10 cellular contexts compared by ENCODE assay signal in the genomic region with DNA sequence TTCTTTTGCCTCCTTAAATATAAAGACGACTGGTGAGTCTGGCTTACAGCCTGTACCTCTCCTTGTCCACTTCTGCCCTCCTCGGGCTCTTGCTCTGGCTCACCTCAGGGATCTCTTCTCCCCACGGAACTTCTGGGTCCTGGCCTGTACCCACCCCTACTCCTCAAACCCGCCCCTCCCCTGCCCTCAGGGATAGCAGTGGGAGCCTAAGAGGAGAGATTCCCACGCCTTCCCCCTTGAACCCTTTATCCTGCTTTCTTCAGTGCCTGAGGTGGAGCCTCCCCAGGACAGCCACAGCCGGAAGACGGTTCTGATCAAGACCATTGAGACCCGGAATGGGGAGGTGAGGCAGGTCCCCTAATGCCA. TPM values are rescaled to one million over a fixed set of nuclear protein-coding genes. Genes with fewer than 3 reads are reported as not detected.
DNase-seq lines count a peak whose midpoint lies in the region; ATAC-seq and TF ChIP-seq lines count a peak whose summit lies in the region.
"Had no signal": no experiment of that assay in that cellular context is flagged by ENCODE, and none has a peak within 500 bp of the region (broad histone marks: within the 10 kb centered on the region; RNA-seq: fewer than 3 reads in every experiment).

No MANE protein-coding gene starts in this region.

- H3K4me1 Mint-ChIP-seq in Calu3 (ENCODE audit: low read depth, unreplicated experiment) (peaks cover 23% of the 10 kb centered on the region), MCF 10A (ENCODE audit: insufficient read depth, unreplicated experiment) (peaks cover 6% of the 10 kb centered on the region), neural progenitor cell (peaks cover 17% of the 10 kb centered on the region)

- CTCF ChIA-PET in Calu3 (lab: Charles Lee), result interaction anchor here (0.6 to 1.8 kb wide), 13 partner anchors 8 to 256 kb away, joined by 3 to 12 read pairs (median 5); a partner anchor contains a TSS
- CTCF ChIA-PET in MCF 10A (lab: Yijun Ruan, JAX), result interaction anchor here (0.8 to 16.4 kb wide), 14 partner anchors 8 to 255 kb away, joined by 3 to 251 read pairs (median 7); a partner anchor contains a TSS

- POLR2A ChIA-PET in MCF 10A (lab: Yijun Ruan, JAX), result interaction anchor here (1.2 kb wide), 1 partner anchor 33 kb away, joined by 4 read pairs; a partner anchor contains a TSS

- ATAC-seq in HG03378 (IDR thresholded peaks at IDR 0.05; ENCODE audit: unreplicated experiment) (no peak), GM21786 (IDR thresholded peaks at IDR 0.05; ENCODE audit: unreplicated experiment) (no peak)

- H3K36me3 ChIP-seq in KMS-11 (ENCODE audit: insufficient read depth) (no peaks in the 10 kb centered on the region), neural progenitor cell (no peaks in the 10 kb centered on the region)

- H3K36me3 Mint-ChIP-seq in Calu3 (ENCODE audit: insufficient read depth, unreplicated experiment) (peaks cover 11% of the 10 kb centered on the region), MCF 10A (ENCODE audit: insufficient read depth, unreplicated experiment) (no peaks in the 10 kb centered on the region), neural progenitor cell (no peaks in the 10 kb centered on the region)

- H3K27me3 ChIP-seq in KMS-11 (ENCODE audit: insufficient read depth, low read depth) (peaks cover 2% of the 10 kb centered on the region), neural progenitor cell (peaks cover 94% of the 10 kb centered on the region)

- H3K4me1 ChIP-seq in KMS-11 (ENCODE audit: low read depth, poor library complexity, severe bottlenecking), result peaks cover 16% of the 10 kb centered on the region
- peaks cover 23% of the 10 kb centered on the region for H3K4me1 ChIP-seq in neural progenitor cell

- H3K9me3 Mint-ChIP-seq in Calu3 (ENCODE audit: low read depth, unreplicated experiment), result no peaks in the 10 kb centered on the region
- no peaks in the 10 kb centered on the region for H3K9me3 Mint-ChIP-seq in MCF 10A (ENCODE audit: unreplicated experiment)
- peaks cover 2% of the 10 kb centered on the region for H3K9me3 Mint-ChIP-seq in neural progenitor cell

- H3K79me2 ChIP-seq in KMS-11 (ENCODE audit: insufficient read depth, low read depth) (no peaks in the 10 kb centered on the region), neural progenitor cell (ENCODE audit: low read depth) (no peaks in the 10 kb centered on the region)

- TF ChIP-seq CTCF in Calu3 (IDR thresholded peaks at IDR 0.05; ENCODE audit: unreplicated experiment), result no peak
- no peak; the same call in 1 of the 2 replicates for TF ChIP-seq CTCF in KMS-11 (conservative IDR thresholded peaks at IDR 0.05; ENCODE audit: low read depth, low read length)
- no peak for TF ChIP-seq CTCF in MCF 10A (IDR thresholded peaks at IDR 0.05; ENCODE audit: unreplicated experiment)
- no peak for TF ChIP-seq CTCF in neural progenitor cell (IDR thresholded peaks at IDR 0.05)

- H3K27ac Mint-ChIP-seq in Calu3 (ENCODE audit: unreplicated experiment) (no peak overlapping the region), MCF 10A (ENCODE audit: low read depth, unreplicated experiment) (no peak overlapping the region), neural progenitor cell (no peak overlapping the region)

- intact Hi-C loops in Calu3 (cut with micrococcal nuclease; ENCODE audit: unreplicated experiment), result no loop called here
- intact Hi-C loops in MCF 10A (cut with micrococcal nuclease), result no loop called here
- intact Hi-C loops in posterior vena cava (cut with DNase I), result loop anchor here (5.0 kb wide), 2 partner anchors 40 to 50 kb away; a partner anchor contains a TSS

- BruUV-seq in Calu3 (replicated peaks; lab: Mats Ljungman, UMichigan) (no TSS peak), MCF 10A (replicated peaks; lab: Mats Ljungman, UMichigan) (no TSS peak)

- DNase-seq in Calu3 (no peak), MCF 10A (ENCODE audit: unreplicated experiment) (no peak), neural progenitor cell (ENCODE audit: low spot score) (no peak), posterior vena cava (ENCODE audit: low spot score) (no peak)
- DNase-seq: DMS79, NCI-H187 treated with DMSO at 0.1 percent for 48 hours had no signal

- H3F3A ChIP-seq in neural progenitor cell (ENCODE audit: low read depth), result peaks cover 36% of the 10 kb centered on the region

- peak overlapping the region; percentile 60 for H3K4me3 Mint-ChIP-seq in Calu3 (ENCODE audit: low read depth, unreplicated experiment)
- peak overlapping the region; percentile 67 for H3K4me3 Mint-ChIP-seq in MCF 10A (ENCODE audit: unreplicated experiment)
- peak overlapping the region; percentile 69 for H3K4me3 Mint-ChIP-seq in neural progenitor cell

- peak overlapping the region; percentile 100; the same call in 1 of the 2 replicates for H2AFZ ChIP-seq in KMS-11 (ENCODE audit: low read depth)
- H2AFZ ChIP-seq in neural progenitor cell (replicated peaks), result no peak overlapping the region

- no peak overlapping the region for H3K4me3 ChIP-seq in KMS-11 (IDR thresholded peaks at IDR 0.05; ENCODE audit: insufficient read depth, low read depth, low read length)
- peak overlapping the region; percentile 30 for H3K4me3 ChIP-seq in neural progenitor cell

- H3K4me2 ChIP-seq in KMS-11 (peak overlapping the region; percentile 97), neural progenitor cell (peak overlapping the region; percentile 70)

- H3K27me3 Mint-ChIP-seq in Calu3 (ENCODE audit: unreplicated experiment) (peaks cover 19% of the 10 kb centered on the region), MCF 10A (ENCODE audit: insufficient read depth, unreplicated experiment) (peaks cover 11% of the 10 kb centered on the region), neural progenitor cell (ENCODE audit: insufficient read depth, low read depth) (peaks cover 53% of the 10 kb centered on the region)

- no peak overlapping the region for H3K27ac ChIP-seq in KMS-11
- H3K27ac ChIP-seq in neural progenitor cell, result no peak overlapping the region

- H4K20me1 ChIP-seq in KMS-11 (ENCODE audit: insufficient read depth), result no peaks in the 10 kb centered on the region
- H4K20me1 ChIP-seq in neural progenitor cell (ENCODE audit: low read depth), result peaks cover 38% of the 10 kb centered on the region

- H3K9me3 ChIP-seq in neural progenitor cell (ENCODE audit: low read depth), result no peaks in the 10 kb centered on the region

- H3K9ac ChIP-seq in KMS-11 (no peak overlapping the region), neural progenitor cell (no peak overlapping the region)

RNA-seq across cellular contexts. Expression of a gene that starts 2.7 kb away (rescaled TPM):
- not detected in 2 replicates for total RNA-seq in Calu3 (2022)
- total RNA-seq in MCF 10A (2022), result 1.4 and 2.7 TPM in 2 replicates
- total RNA-seq in neural progenitor cell (ENCODE audit: low replicate concordance), result 0.74 TPM in 1 of 2 replicates, not detected in the other
- under 1 TPM; 0.32 to 0.67 TPM for total RNA-seq in posterior vena cava
- total RNA-seq: lung microvascular endothelial cell had no signal

RNA-seq across cellular contexts. Expression of a gene that starts 25.4 kb away (rescaled TPM):
- 38.5 and 49.8 TPM in 2 replicates for total RNA-seq in Calu3 (2022)
- 30.8 and 41.9 TPM in 2 replicates for total RNA-seq in MCF 10A (2022)
- total RNA-seq in neural progenitor cell (ENCODE audit: low replicate concordance), result 40.0 and 66.4 TPM in 2 replicates
- under 1 TPM; 0.10 to 0.60 TPM for total RNA-seq in posterior vena cava

RNA-seq across cellular contexts. Expression of a gene that starts 32.8 kb away (rescaled TPM):
- total RNA-seq in Calu3 (2022), result 469 and 472 TPM in 2 replicates
- total RNA-seq in MCF 10A (2022), result 253 and 303 TPM in 2 replicates
- total RNA-seq in neural progenitor cell (ENCODE audit: low replicate concordance), result 402 and 655 TPM in 2 replicates
- total RNA-seq in posterior vena cava, result 100 to 1,000 TPM; 172 to 219 TPM

RNA-seq across cellular contexts. Expression of a gene that starts 39.3 kb away (rescaled TPM):
- total RNA-seq in Calu3 (2022) (not detected in 2 replicates), MCF 10A (2022) (0.20 TPM in 1 of 2 replicates, not detected in the other), neural progenitor cell (ENCODE audit: low replicate concordance) (0.84 and 2.8 TPM in 2 replicates), posterior vena cava (not detected)
- total RNA-seq: lung microvascular endothelial cell had no signal

RNA-seq across cellular contexts. Expression of a gene that starts 49.0 kb away (rescaled TPM):
- total RNA-seq in Calu3 (2022), result 9.6 and 15.7 TPM in 2 replicates
- total RNA-seq in MCF 10A (2022), result 0.25 and 0.33 TPM in 2 replicates
- 0.34 and 0.39 TPM in 2 replicates for total RNA-seq in neural progenitor cell (ENCODE audit: low replicate concordance)
- under 1 TPM in 1 of 2 donors, not detected in 1; 0.05 TPM for total RNA-seq in posterior vena cava

Comparison
In these comparisons a context has a peak if more than half of its experiments do, and no peak if none do; other contexts are left out.
1. RNA of a gene that starts 25.4 kb away (total RNA-seq): 38.5 to 49.8 TPM in Calu3, 30.8 to 41.9 TPM in MCF 10A and 40.0 to 66.4 TPM in neural progenitor cell; 0.10 to 0.60 TPM in posterior vena cava; every median in the first group is over 10 times any median in the second.
2. intact Hi-C loops: an anchor here in posterior vena cava (5.0 kb wide); none called in Calu3 and MCF 10A.
3. Peak in every context shown above with its lines, with median percentiles within 50 percentile points of each other: H3K4me3 Mint-ChIP-seq.